ENCODE assay signal across 5 cellular contexts in the genomic region with DNA sequence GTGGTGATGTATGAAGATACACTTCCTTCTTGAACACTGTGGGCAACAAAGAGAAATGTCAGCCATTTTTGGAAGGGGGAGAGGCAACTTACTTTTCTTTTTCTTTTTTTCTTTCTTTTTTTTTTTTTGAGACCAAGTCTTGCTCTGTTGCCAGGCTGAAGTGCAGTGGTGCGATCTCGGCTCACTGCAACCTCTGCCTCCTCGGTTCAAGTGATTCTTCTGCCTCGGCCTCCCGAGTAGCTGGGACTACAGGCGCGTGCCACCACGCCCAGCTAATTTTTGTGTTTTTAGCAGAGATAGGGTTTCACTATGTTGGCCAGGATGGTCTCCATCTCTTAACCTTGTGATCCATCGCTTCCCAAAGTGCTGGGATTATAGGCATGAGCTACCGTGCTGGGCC. TPM values are rescaled to one million over a fixed set of nuclear protein-coding genes. Genes with fewer than 3 reads are reported as not detected.
DNase-seq lines count a peak whose midpoint lies in the region; ATAC-seq and TF ChIP-seq lines count a peak whose summit lies in the region.
"Not testable (repeated sequence)": the region's sequence is repeated elsewhere in the genome, so short reads cannot be mapped to it uniquely, and the experiment has no call there.

No MANE protein-coding gene starts in this region.

- H3K27ac ChIP-seq in GM23338 (ENCODE audit: low read depth) (peak overlapping the region; percentile 98; the same call in 1 of the 2 replicates), hepatocyte (peak overlapping the region; percentile 98), prostate gland (peak overlapping the region; percentile 99)

- not testable (repeated sequence) for H3K9me3 Mint-ChIP-seq in GM23338; activated CD4-positive, alpha-beta T cell treated with anti-CD3 and anti-CD28 coated beads, Interleukin-2, amount 10 ng/mL, durations not matched to agents 7 days and 5 days

- H3K4me1 ChIP-seq in GM23338 (ENCODE audit: insufficient read depth) (peaks cover 29% of the 10 kb centered on the region), hepatocyte (ENCODE audit: insufficient read depth) (peaks cover 14% of the 10 kb centered on the region)
- not testable (repeated sequence) for H3K4me1 ChIP-seq in prostate gland (replicated peaks)

- H3K27me3 ChIP-seq in GM23338 (ENCODE audit: insufficient read depth); hepatocyte; prostate gland (replicated peaks; ENCODE audit: insufficient read depth): not testable (repeated sequence)

- POLR2A ChIA-PET in activated CD4-positive, alpha-beta T cell treated with anti-CD3 and anti-CD28 coated beads, Interleukin-2, amount 10 ng/mL, durations not matched to agents 7 days and 5 days (lab: Charles Lee) = not testable (repeated sequence)

- peaks cover 51% of the 10 kb centered on the region for H3K36me3 ChIP-seq in GM23338 (ENCODE audit: insufficient read depth)
- H3K36me3 ChIP-seq in hepatocyte (replicated peaks; ENCODE audit: insufficient read depth, low read depth); prostate gland: not testable (repeated sequence)

- H3K79me2 ChIP-seq in GM23338 (replicated peaks; ENCODE audit: insufficient read depth) (peaks cover 26% of the 10 kb centered on the region), hepatocyte (peaks cover 30% of the 10 kb centered on the region)

- H3K4me2 ChIP-seq in GM23338 = not testable (repeated sequence)
- peak overlapping the region; percentile 93 for H3K4me2 ChIP-seq in hepatocyte

- peak overlapping the region; percentile 57; the same call in 2 of the 3 replicates for H3K4me3 Mint-ChIP-seq in GM23338
- H3K4me3 Mint-ChIP-seq in activated CD4-positive, alpha-beta T cell treated with anti-CD3 and anti-CD28 coated beads, Interleukin-2, amount 10 ng/mL, durations not matched to agents 7 days and 5 days = not testable (repeated sequence)

- DNase-seq in GM23338 (ENCODE audit: low spot score); activated CD4-positive, alpha-beta T cell treated with anti-CD3 and anti-CD28 coated beads, Interleukin-2, amount 10 ng/mL, durations not matched to agents 7 days and 5 days; cardiac fibroblast (ENCODE audit: low read depth in 2 of 2); hepatocyte (ENCODE audit: low spot score); prostate gland (ENCODE audit: low spot score): not testable (repeated sequence)

- H3K4me1 Mint-ChIP-seq in GM23338 = peaks cover 33% of the 10 kb centered on the region
- peaks cover 40% of the 10 kb centered on the region for H3K4me1 Mint-ChIP-seq in activated CD4-positive, alpha-beta T cell treated with anti-CD3 and anti-CD28 coated beads, Interleukin-2, amount 10 ng/mL, durations not matched to agents 7 days and 5 days

- not testable (repeated sequence) for H3K9me2 ChIP-seq in GM23338 (ENCODE audit: insufficient read depth); hepatocyte (replicated peaks; ENCODE audit: insufficient read depth)

- not testable (repeated sequence) for H3K9me3 ChIP-seq in hepatocyte (ENCODE audit: low read depth); prostate gland

- H3K36me3 Mint-ChIP-seq in GM23338 (ENCODE audit: low read depth) = peaks cover 69% of the 10 kb centered on the region
- H3K36me3 Mint-ChIP-seq in activated CD4-positive, alpha-beta T cell treated with anti-CD3 and anti-CD28 coated beads, Interleukin-2, amount 10 ng/mL, durations not matched to agents 7 days and 5 days (ENCODE audit: low read depth) = peaks cover 59% of the 10 kb centered on the region

- intact Hi-C loops in prostate gland (cut with DNase I) = not testable (repeated sequence)

- H3K27ac Mint-ChIP-seq in GM23338 = not testable (repeated sequence)
- H3K27ac Mint-ChIP-seq in activated CD4-positive, alpha-beta T cell treated with anti-CD3 and anti-CD28 coated beads, Interleukin-2, amount 10 ng/mL, durations not matched to agents 7 days and 5 days = peak overlapping the region; percentile 60

- H2AFZ ChIP-seq in GM23338, hepatocyte: not testable (repeated sequence)

- not testable (repeated sequence) for H3K4me3 ChIP-seq in GM23338, hepatocyte, prostate gland
- H3K4me3 ChIP-seq in cardiac fibroblast (replicated peaks in 1 of 2; ENCODE audit: low read depth in 2 of 2, low read length in 2 of 2) = peak overlapping the region; percentile 90 to 97

- TF ChIP-seq CTCF in GM23338 (conservative IDR thresholded peaks at IDR 0.05; ENCODE audit: low read depth in 2 of 2); cardiac fibroblast (IDR thresholded peaks at IDR 0.05; ENCODE audit: low read depth, low read length); hepatocyte (IDR thresholded peaks at IDR 0.05; ENCODE audit: poor library complexity); prostate gland (IDR thresholded peaks at IDR 0.05): not testable (repeated sequence)

- ATAC-seq in GM23338 = not testable (repeated sequence)

- not testable (repeated sequence) for TF ChIP-seq POLR2A in prostate gland (IDR thresholded peaks at IDR 0.05)

- CTCF ChIA-PET in activated CD4-positive, alpha-beta T cell treated with anti-CD3 and anti-CD28 coated beads, Interleukin-2, amount 10 ng/mL, durations not matched to agents 7 days and 5 days (lab: Charles Lee) = interaction anchor here (1.5 to 2.5 kb wide), 2 partner anchors 13 to 16 kb away, joined by 3 to 7 read pairs; no protein-coding TSS in a partner anchor

- peaks cover 34% of the 10 kb centered on the region for H4K20me1 ChIP-seq in GM23338 (replicated peaks; ENCODE audit: insufficient read depth)
- peaks cover 32% of the 10 kb centered on the region for H4K20me1 ChIP-seq in hepatocyte (ENCODE audit: insufficient read depth, poor library complexity, severe bottlenecking)

- peaks cover 83% of the 10 kb centered on the region for H3F3A ChIP-seq in GM23338 (replicated peaks; ENCODE audit: low read depth)

- peaks cover 36% of the 10 kb centered on the region for H3K27me3 Mint-ChIP-seq in GM23338 (ENCODE audit: insufficient read depth, low read depth, poor library complexity)
- not testable (repeated sequence) for H3K27me3 Mint-ChIP-seq in activated CD4-positive, alpha-beta T cell treated with anti-CD3 and anti-CD28 coated beads, Interleukin-2, amount 10 ng/mL, durations not matched to agents 7 days and 5 days

- WGBS in hepatocyte (ENCODE audit: low lambda C conversion rate, missing lambda C conversion rate) = 92% methylated on average over 10 of the region's 10 CpGs
- WGBS in prostate gland = 85% methylated on average over 10 of the region's 10 CpGs

RNA-seq across cellular contexts. Expression of gene DDIT3, which starts 2.6 kb away (rescaled TPM):
- total RNA-seq in GM23338 (2014; rRNA removed; shearing (Covaris generic)) = 3.9 and 4.1 TPM in 2 replicates
- polyA plus RNA-seq in GM23338 (2016; fragmentation: Nextera tagmentation; extraction: Ambion mirVana) = 11.7 and 12.5 TPM in 2 replicates
- 10 to 100 TPM; 10.5 to 11.4 TPM for total RNA-seq in activated CD4-positive, alpha-beta T cell treated with anti-CD3 and anti-CD28 coated beads, Interleukin-2, amount 10 ng/mL, durations not matched to agents 7 days and 5 days
- total RNA-seq in hepatocyte = 92.7 and 105 TPM in 2 replicates
- polyA plus RNA-seq in hepatocyte = 133 and 145 TPM in 2 replicates
- 10 to 100 TPM; 39.0 to 51.8 TPM for total RNA-seq in prostate gland

RNA-seq across cellular contexts. Expression of gene MBD6, which starts 4.9 kb away (rescaled TPM):
- 12.5 and 16.9 TPM in 2 replicates for total RNA-seq in GM23338 (2014; rRNA removed; shearing (Covaris generic))
- polyA plus RNA-seq in GM23338 (2016; fragmentation: Nextera tagmentation; extraction: Ambion mirVana) (17.1 and 18.3 TPM in 2 replicates), hepatocyte (35.2 and 39.8 TPM in 2 replicates)
- 10 to 100 TPM; 66.0 to 80.1 TPM for total RNA-seq in activated CD4-positive, alpha-beta T cell treated with anti-CD3 and anti-CD28 coated beads, Interleukin-2, amount 10 ng/mL, durations not matched to agents 7 days and 5 days
- total RNA-seq in hepatocyte (6.6 and 7.0 TPM in 2 replicates), prostate gland (10 to 100 TPM; 54.5 to 92.1 TPM)

RNA-seq across cellular contexts. Expression of gene DCTN2, which starts 29.3 kb away (rescaled TPM):
- 134 and 157 TPM in 2 replicates for total RNA-seq in GM23338 (2014; rRNA removed; shearing (Covaris generic))
- polyA plus RNA-seq in GM23338 (2016; fragmentation: Nextera tagmentation; extraction: Ambion mirVana) = 56.1 and 62.3 TPM in 2 replicates
- total RNA-seq in activated CD4-positive, alpha-beta T cell treated with anti-CD3 and anti-CD28 coated beads, Interleukin-2, amount 10 ng/mL, durations not matched to agents 7 days and 5 days = 10 to 100 TPM; 79.3 to 80.5 TPM
- total RNA-seq in hepatocyte = 122 and 124 TPM in 2 replicates
- 110 and 112 TPM in 2 replicates for polyA plus RNA-seq in hepatocyte
- total RNA-seq in prostate gland = 100 to 1,000 TPM; 131 to 157 TPM

RNA-seq across cellular contexts. Expression of gene MARS1, which starts 29.9 kb away (rescaled TPM):
- total RNA-seq in GM23338 (2014; rRNA removed; shearing (Covaris generic)) = 247 and 266 TPM in 2 replicates
- polyA plus RNA-seq in GM23338 (2016; fragmentation: Nextera tagmentation; extraction: Ambion mirVana) (351 and 389 TPM in 2 replicates), hepatocyte (147 and 158 TPM in 2 replicates)
- total RNA-seq in activated CD4-positive, alpha-beta T cell treated with anti-CD3 and anti-CD28 coated beads, Interleukin-2, amount 10 ng/mL, durations not matched to agents 7 days and 5 days = 100 to 1,000 TPM; 214 to 247 TPM
- total RNA-seq in hepatocyte (117 and 124 TPM in 2 replicates), prostate gland (10 to 100 TPM; 67.2 to 90.0 TPM)

RNA-seq across cellular contexts. Expression of gene KIF5A, which starts 32.1 kb away (rescaled TPM):
- total RNA-seq in GM23338 (2014; rRNA removed; shearing (Covaris generic)) = 16.5 and 21.3 TPM in 2 replicates
- 9.1 and 11.1 TPM in 2 replicates for polyA plus RNA-seq in GM23338 (2016; fragmentation: Nextera tagmentation; extraction: Ambion mirVana)
- under 1 TPM; 0.64 to 0.89 TPM for total RNA-seq in activated CD4-positive, alpha-beta T cell treated with anti-CD3 and anti-CD28 coated beads, Interleukin-2, amount 10 ng/mL, durations not matched to agents 7 days and 5 days
- 0.03 and 0.16 TPM in 2 replicates for total RNA-seq in hepatocyte
- polyA plus RNA-seq in hepatocyte = 0.18 TPM in 2 replicates
- 1 to 10 TPM in 1 of 2 donors, under 1 TPM in 1; 0.50 to 3.7 TPM for total RNA-seq in prostate gland
